Comparison of ENCODE assay signal across 16 cellular contexts in the genomic region with DNA sequence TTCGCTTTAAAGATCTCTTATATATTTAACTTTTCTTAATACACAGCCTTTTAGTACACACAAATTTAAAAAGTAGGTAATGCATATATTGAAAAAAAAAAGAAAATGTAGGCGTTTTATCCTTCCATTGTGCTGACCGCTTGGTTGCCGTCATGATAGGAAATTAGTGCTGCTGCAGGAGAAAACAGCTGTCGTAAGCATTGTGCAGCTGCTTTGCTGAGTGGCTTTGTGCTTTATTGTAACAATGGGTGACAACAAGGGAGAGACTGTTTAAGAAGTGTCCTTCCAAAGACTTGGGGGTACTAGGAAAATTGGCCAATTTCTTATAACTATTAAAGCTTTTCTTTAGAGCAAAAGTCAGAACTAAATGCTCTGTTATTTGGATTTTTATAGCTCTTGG. TPM values are rescaled to one million over a fixed set of nuclear protein-coding genes. Genes with fewer than 3 reads are reported as not detected.
DNase-seq lines count a peak whose midpoint lies in the region; ATAC-seq and TF ChIP-seq lines count a peak whose summit lies in the region.
"Had no signal": no experiment of that assay in that cellular context is flagged by ENCODE, and none has a peak within 500 bp of the region (broad histone marks: within the 10 kb centered on the region; RNA-seq: fewer than 3 reads in every experiment).

No MANE protein-coding gene starts in this region.

- peak overlapping the region; percentile 86 for H3K27ac Mint-ChIP-seq in activated T-cell treated with anti-CD3 and anti-CD28 coated beads, Interleukin-2, amount 50 U/mL, for 24 hours
- peak overlapping the region; percentile 95 for H3K27ac Mint-ChIP-seq in stimulated activated effector memory CD8-positive, alpha-beta T cell treated with anti-CD3 and anti-CD28 coated beads, Interleukin-12 subunit alpha, Interleukin-12 subunit beta, amount 100 ng/mL, for 72 hours

- peaks cover 98% of the 10 kb centered on the region for H3K36me3 Mint-ChIP-seq in activated T-cell treated with anti-CD3 and anti-CD28 coated beads, Interleukin-2, amount 50 U/mL, for 24 hours (ENCODE audit: low read depth)
- H3K36me3 Mint-ChIP-seq in stimulated activated effector memory CD8-positive, alpha-beta T cell treated with anti-CD3 and anti-CD28 coated beads, Interleukin-12 subunit alpha, Interleukin-12 subunit beta, amount 100 ng/mL, for 72 hours, result peaks cover 100% of the 10 kb centered on the region

- H3K27me3 ChIP-seq in OCI-LY3 (ENCODE audit: low read depth, low read length) (no peaks in the 10 kb centered on the region), dorsolateral prefrontal cortex (no peaks in the 10 kb centered on the region)

- DNase-seq in activated T-cell treated with anti-CD3 and anti-CD28 coated beads, Interleukin-2, amount 50 U/mL, for 24 hours, result no peak
- DNase-seq in activated T-cell treated with anti-CD3 and anti-CD28 coated beads, Interleukin-2, amount 50 U/mL, for 48 hours, result no peak
- peak in 1 of 10 donors; percentile 33 for DNase-seq in dorsolateral prefrontal cortex
- DNase-seq in stimulated activated effector memory CD8-positive, alpha-beta T cell treated with anti-CD3 and anti-CD28 coated beads, Interleukin-12 subunit alpha, Interleukin-12 subunit beta, amount 100 ng/mL, for 72 hours (ENCODE audit: low spot score in 2 of 2), result no peak
- DNase-seq in RPMI8226, result no peak
- no peak for DNase-seq in NCI-H2171 treated with DMSO at 0.1 percent for 48 hours (lab: John Stamatoyannopoulos, UW)
- DNase-seq: activated CD4-positive, CD25-positive, alpha-beta regulatory T cell; EL; left ventricle myocardium superior; NCI-H1092; stimulated activated CD4-positive, alpha-beta T cell treated with anti-CD3 and anti-CD28 coated beads, Interleukin-12 subunit alpha, Interleukin-12 subunit beta, amount 100 ng/mL, for 4 hours had no signal

- H3K4me2 ChIP-seq in OCI-LY3 (ENCODE audit: low read length), result peak overlapping the region; percentile 2; the same call in 1 of the 2 replicates

- no peak overlapping the region for H3K9ac ChIP-seq in OCI-LY3 (ENCODE audit: low read length)

- no peak for ATAC-seq in stimulated activated effector memory CD8-positive, alpha-beta T cell treated with anti-CD3 and anti-CD28 coated beads, Interleukin-12 subunit alpha, Interleukin-12 subunit beta, amount 100 ng/mL, for 72 hours
- no peak for ATAC-seq in HG03469 (IDR thresholded peaks at IDR 0.05; ENCODE audit: unreplicated experiment)
- ATAC-seq: left ventricle myocardium superior had no signal

- H3K79me2 ChIP-seq in OCI-LY3 (ENCODE audit: low read length), result peaks cover 94% of the 10 kb centered on the region

- H3K36me3 ChIP-seq in OCI-LY3 (replicated peaks; ENCODE audit: low read depth, low read length), result peaks cover 87% of the 10 kb centered on the region

- peaks cover 77% of the 10 kb centered on the region for H3K4me1 ChIP-seq in OCI-LY3 (ENCODE audit: low read length)

- intact Hi-C loops in dorsolateral prefrontal cortex (cut with DNase I), result loop anchor here in 1 of 2 donors (10.0 kb wide), 1 partner anchor 72 kb away; a partner anchor contains a TSS

- H3K4me1 Mint-ChIP-seq in activated T-cell treated with anti-CD3 and anti-CD28 coated beads, Interleukin-2, amount 50 U/mL, for 24 hours (ENCODE audit: low read depth), result peaks cover 75% of the 10 kb centered on the region
- H3K4me1 Mint-ChIP-seq in stimulated activated effector memory CD8-positive, alpha-beta T cell treated with anti-CD3 and anti-CD28 coated beads, Interleukin-12 subunit alpha, Interleukin-12 subunit beta, amount 100 ng/mL, for 72 hours, result peaks cover 75% of the 10 kb centered on the region

- H3K27ac ChIP-seq in OCI-LY3 (ENCODE audit: low read length) (no peak overlapping the region), dorsolateral prefrontal cortex (peak overlapping the region in 45 of 59 donors; percentile 1 to 99 (median 45))

- H2AFZ ChIP-seq in OCI-LY3 (ENCODE audit: low read depth, low read length), result no peak overlapping the region

- H3K9me3 ChIP-seq in OCI-LY3 (ENCODE audit: insufficient read depth, low read length), result no peaks in the 10 kb centered on the region

- peak overlapping the region; percentile 96 for H3K4me3 Mint-ChIP-seq in activated T-cell treated with anti-CD3 and anti-CD28 coated beads, Interleukin-2, amount 50 U/mL, for 24 hours
- peak overlapping the region; percentile 99 for H3K4me3 Mint-ChIP-seq in stimulated activated effector memory CD8-positive, alpha-beta T cell treated with anti-CD3 and anti-CD28 coated beads, Interleukin-12 subunit alpha, Interleukin-12 subunit beta, amount 100 ng/mL, for 72 hours

- H3K4me3 ChIP-seq in OCI-LY3 (ENCODE audit: low read length) (no peak overlapping the region), dorsolateral prefrontal cortex (peak overlapping the region in 53 of 59 donors; percentile 1 to 100 (median 96))

- H4K20me1 ChIP-seq in OCI-LY3 (ENCODE audit: insufficient read depth, low read length), result peaks cover 90% of the 10 kb centered on the region

- TF ChIP-seq CTCF in OCI-LY3 (IDR thresholded peaks at IDR 0.05; ENCODE audit: low read depth, low read length) (no peak), dorsolateral prefrontal cortex (IDR thresholded peaks at IDR 0.05 in 54 of 56, conservative IDR thresholded peaks at IDR 0.05 in 2 of 56; ENCODE audit: low read depth in 1 of 56, partially characterized antibody in 56 of 56) (peak in 2 of 56 donors; percentile 9 to 12)

- no peaks in the 10 kb centered on the region for H3K27me3 Mint-ChIP-seq in activated T-cell treated with anti-CD3 and anti-CD28 coated beads, Interleukin-2, amount 50 U/mL, for 24 hours

- no peaks in the 10 kb centered on the region for H3K9me3 Mint-ChIP-seq in activated T-cell treated with anti-CD3 and anti-CD28 coated beads, Interleukin-2, amount 50 U/mL, for 24 hours
- H3K9me3 Mint-ChIP-seq in stimulated activated effector memory CD8-positive, alpha-beta T cell treated with anti-CD3 and anti-CD28 coated beads, Interleukin-12 subunit alpha, Interleukin-12 subunit beta, amount 100 ng/mL, for 72 hours, result no peaks in the 10 kb centered on the region

RNA-seq across cellular contexts. Expression of a gene that starts 5.0 kb away (rescaled TPM):
- 100 to 1,000 TPM in 100 of 120 experiments, 10 to 100 TPM in 20; 76.8 to 213 (median 118) TPM for total RNA-seq in dorsolateral prefrontal cortex

RNA-seq across cellular contexts. Expression of a gene that starts 24.8 kb away (rescaled TPM):
- total RNA-seq in dorsolateral prefrontal cortex, result 1 to 10 TPM in 4 of 120 experiments, under 1 TPM in 40, not detected in 76; 0.23 to 1.6 (median 0.50) TPM
- total RNA-seq: H4, HT-29, SK-MEL-5 had no signal

RNA-seq across cellular contexts. Expression of a gene that starts 52.4 kb away (rescaled TPM):
- 10 to 100 TPM in 103 of 120 experiments, 1 to 10 TPM in 17; 6.0 to 50.1 (median 15.6) TPM for total RNA-seq in dorsolateral prefrontal cortex
